25 cellular contexts compared by ENCODE assay signal in genomic region chr3:125013095-125013494, GRCh38. TPM values are rescaled to one million over a fixed set of nuclear protein-coding genes. Genes with fewer than 3 reads are reported as not detected.
DNase-seq lines count a peak whose midpoint lies in the region; ATAC-seq, FAIRE-seq and TF ChIP-seq lines count a peak whose summit lies in the region.
"Had no signal": no experiment of that assay in that cellular context is flagged by ENCODE, and none has a peak within 500 bp of the region (broad histone marks: within the 10 kb centered on the region; RNA-seq: fewer than 3 reads in every experiment).

No MANE protein-coding gene starts in this region.

- H3K36me3 ChIP-seq in PC-9 (ENCODE audit: low read depth) (no peaks in the 10 kb centered on the region), endothelial cell of umbilical vein (ENCODE audit: control insufficient read depth in 2 of 2, extremely low read depth in 1 of 2, insufficient read depth in 2 of 2, low read length in 2 of 2) (peaks cover 19 to 43% of the 10 kb centered on the region in 2 experiments)

- peaks cover 18% of the 10 kb centered on the region for H3K4me1 Mint-ChIP-seq in activated naive CD4-positive, alpha-beta T cell treated with anti-CD3 and anti-CD28 coated beads for 36 hours (ENCODE audit: low read depth)
- peaks cover 60 to 65% of the 10 kb centered on the region in 2 donors for H3K4me1 Mint-ChIP-seq in natural killer cell
- H3K4me1 Mint-ChIP-seq: B cell, CD14-positive monocyte had no signal

- DNase-seq in activated naive CD4-positive, alpha-beta T cell treated with anti-CD3 and anti-CD28 coated beads, Interleukin-2, amount 50 U/mL, for 72 hours (ENCODE audit: low spot score in 2 of 2) = no peak
- DNase-seq in activated naive CD4-positive, alpha-beta T cell treated with anti-CD3 and anti-CD28 coated beads for 36 hours = no peak
- no peak for DNase-seq in PC-9
- DNase-seq in endothelial cell of umbilical vein (ENCODE audit: low read depth, low spot score) = no peak
- no peak for DNase-seq in natural killer cell
- no peak for DNase-seq in stimulated activated CD4-positive, alpha-beta T cell treated with anti-CD3 and anti-CD28 coated beads, Interleukin-4, amount 100 ng/mL, for 1 hour
- no peak for DNase-seq in activated gamma-delta T cell (lab: John Stamatoyannopoulos, UW)
- DNase-seq: DMS53, GF-D8, GOT3, HCEC 1CT, NCI-H1105 treated with DMSO at 0.1 percent for 48 hours, NCI-H2029 treated with DMSO at 0.1 percent for 48 hours, NCI-H2171, NCI-H524 treated with DMSO at 0.1 percent for 48 hours, NCI-H82 had no signal

- FAIRE-seq in endothelial cell of umbilical vein (lab: Jason Lieb, UNC) = no peak
- FAIRE-seq: A204.1, D721Med, GM19239, HTR-8/SVneo had no signal

- H3K9me3 Mint-ChIP-seq in activated naive CD4-positive, alpha-beta T cell treated with anti-CD3 and anti-CD28 coated beads, Interleukin-2, amount 50 U/mL, for 72 hours = no peaks in the 10 kb centered on the region
- no peaks in the 10 kb centered on the region for H3K9me3 Mint-ChIP-seq in activated naive CD4-positive, alpha-beta T cell treated with anti-CD3 and anti-CD28 coated beads for 36 hours
- H3K9me3 Mint-ChIP-seq in natural killer cell = no peaks in the 10 kb centered on the region
- H3K9me3 Mint-ChIP-seq: IgD-negative memory B cell had no signal

- TF ChIP-seq CTCF in PC-9 (conservative IDR thresholded peaks at IDR 0.05) = no peak
- TF ChIP-seq CTCF in endothelial cell of umbilical vein (IDR thresholded peaks at IDR 0.05; ENCODE audit: extremely low read depth in 1 of 2, insufficient read depth in 1 of 2, low read depth in 1 of 2, low read length in 2 of 2) = no peak
- no peak for TF ChIP-seq CTCF in natural killer cell (IDR thresholded peaks at IDR 0.05)

- H2AFZ ChIP-seq in PC-9 = no peak overlapping the region
- H2AFZ ChIP-seq in endothelial cell of umbilical vein (ENCODE audit: low read depth, low read length) = no peak overlapping the region

- no peaks in the 10 kb centered on the region for H4K20me1 ChIP-seq in PC-9 (ENCODE audit: insufficient read depth)
- no peaks in the 10 kb centered on the region for H4K20me1 ChIP-seq in endothelial cell of umbilical vein (replicated peaks; ENCODE audit: control insufficient read depth, extremely low read depth, insufficient read depth, low read length)

- no peaks in the 10 kb centered on the region for H3K9me1 ChIP-seq in endothelial cell of umbilical vein (replicated peaks; ENCODE audit: control insufficient read depth, extremely low read depth, insufficient read depth, low read length)

- intact Hi-C loops in activated naive CD4-positive, alpha-beta T cell treated with anti-CD3 and anti-CD28 coated beads for 36 hours (cut with micrococcal nuclease) = no loop called here
- intact Hi-C loops in PC-9 (cut with micrococcal nuclease; ENCODE audit: unreplicated experiment) (no loop called here), endothelial cell of umbilical vein (cut with micrococcal nuclease) (loop anchor here (5.0 kb wide), 1 partner anchor 39 kb away; no protein-coding TSS in a partner anchor), natural killer cell (cut with micrococcal nuclease) (loop anchor here (10.0 kb wide), 1 partner anchor 362 kb away; the partner anchor contains the start of gene ZNF148)

- no peak overlapping the region for H3K4me3 Mint-ChIP-seq in activated naive CD4-positive, alpha-beta T cell treated with anti-CD3 and anti-CD28 coated beads for 36 hours
- no peak overlapping the region for H3K4me3 Mint-ChIP-seq in natural killer cell
- H3K4me3 Mint-ChIP-seq: B cell, CD14-positive monocyte, IgD-negative memory B cell had no signal

- POLR2A ChIA-PET in PC-9 (lab: Charles Lee; ENCODE audit: unreplicated experiment) = no interaction called here
- POLR2A ChIA-PET in endothelial cell of umbilical vein (lab: Charles Lee) = no interaction called here

- H3K4me2 ChIP-seq in PC-9 (no peak overlapping the region), endothelial cell of umbilical vein (ENCODE audit: insufficient read depth, low read length) (no peak overlapping the region)

- H3K4me3 ChIP-seq in PC-9 (no peak overlapping the region), endothelial cell of umbilical vein (replicated peaks in 1 of 3; ENCODE audit: insufficient read depth in 1 of 3, low read depth in 1 of 3, low read length in 3 of 3) (no peak overlapping the region)

- H3K27ac ChIP-seq in PC-9 = no peak overlapping the region
- H3K27ac ChIP-seq in endothelial cell of umbilical vein (ENCODE audit: insufficient read depth, low read depth, low read length) = no peak overlapping the region

- H3K27me3 ChIP-seq in PC-9 (ENCODE audit: insufficient read depth, low read depth) (no peaks in the 10 kb centered on the region), endothelial cell of umbilical vein (ENCODE audit: control insufficient read depth in 2 of 2, insufficient read depth in 2 of 2, low read length in 2 of 2) (no peaks in the 10 kb centered on the region)

- peaks cover 18 to 23% of the 10 kb centered on the region in 2 donors for H3K36me3 Mint-ChIP-seq in activated naive CD4-positive, alpha-beta T cell treated with anti-CD3 and anti-CD28 coated beads, Interleukin-2, amount 50 U/mL, for 72 hours
- peaks cover 34% of the 10 kb centered on the region for H3K36me3 Mint-ChIP-seq in activated naive CD4-positive, alpha-beta T cell treated with anti-CD3 and anti-CD28 coated beads for 36 hours (ENCODE audit: low read depth)
- peaks cover 7% of the 10 kb centered on the region for H3K36me3 Mint-ChIP-seq in natural killer cell

- ATAC-seq in activated naive CD4-positive, alpha-beta T cell treated with anti-CD3 and anti-CD28 coated beads, Interleukin-2, amount 50 U/mL, for 72 hours = peak; percentile 24 to 41
- ATAC-seq in natural killer cell (no peak), HG02610 (IDR thresholded peaks at IDR 0.05; ENCODE audit: unreplicated experiment) (no peak)
- ATAC-seq: Right ventricle myocardium inferior had no signal

- H3K9me3 ChIP-seq in PC-9 (ENCODE audit: insufficient read depth, low read depth) = no peaks in the 10 kb centered on the region
- H3K9me3 ChIP-seq in endothelial cell of umbilical vein (replicated peaks; ENCODE audit: control insufficient read depth, insufficient read depth, low read length) = no peaks in the 10 kb centered on the region

- TF ChIP-seq POLR2A in endothelial cell of umbilical vein (IDR thresholded peaks at IDR 0.05; ENCODE audit: low read depth, low read length) = no peak

- no peaks in the 10 kb centered on the region for H3K27me3 Mint-ChIP-seq in activated naive CD4-positive, alpha-beta T cell treated with anti-CD3 and anti-CD28 coated beads for 36 hours (ENCODE audit: low read depth)
- no peaks in the 10 kb centered on the region for H3K27me3 Mint-ChIP-seq in natural killer cell (ENCODE audit: low read depth in 2 of 2)
- H3K27me3 Mint-ChIP-seq: B cell, IgD-negative memory B cell had no signal

- peak overlapping the region in 1 of 2 donors; percentile 5 for H3K27ac Mint-ChIP-seq in activated naive CD4-positive, alpha-beta T cell treated with anti-CD3 and anti-CD28 coated beads, Interleukin-2, amount 50 U/mL, for 72 hours
- no peak overlapping the region for H3K27ac Mint-ChIP-seq in activated naive CD4-positive, alpha-beta T cell treated with anti-CD3 and anti-CD28 coated beads for 36 hours
- peak overlapping the region; percentile 3 to 48 for H3K27ac Mint-ChIP-seq in natural killer cell
- H3K27ac Mint-ChIP-seq: B cell, CD14-positive monocyte, IgD-negative memory B cell had no signal

- H3F3A ChIP-seq in PC-9 (ENCODE audit: insufficient read depth, low read depth) = no peaks in the 10 kb centered on the region

- no peaks in the 10 kb centered on the region for H3K79me2 ChIP-seq in PC-9 (ENCODE audit: low read depth)
- H3K79me2 ChIP-seq in endothelial cell of umbilical vein (ENCODE audit: control insufficient read depth, insufficient read depth, low read length) = no peaks in the 10 kb centered on the region

- H3K9me2 ChIP-seq in PC-9 (ENCODE audit: insufficient read depth) = no peaks in the 10 kb centered on the region

- BruUV-seq in PC-9 (replicated peaks; lab: Mats Ljungman, UMichigan) = TSS peak; percentile 9
- TSS peak; percentile 75 for BruUV-seq in endothelial cell of umbilical vein (replicated peaks; lab: Mats Ljungman, UMichigan)

- CTCF ChIA-PET in activated naive CD4-positive, alpha-beta T cell treated with anti-CD3 and anti-CD28 coated beads for 36 hours (lab: Charles Lee) = no interaction called here
- CTCF ChIA-PET in PC-9 (lab: Charles Lee) (no interaction called here), endothelial cell of umbilical vein (lab: Charles Lee) (interaction anchor here (1.0 kb wide), 1 partner anchor 10 kb away, joined by 3 read pairs; no protein-coding TSS in a partner anchor)

- dilution Hi-C loops in endothelial cell of umbilical vein (cut with MboI; ENCODE audit: extremely low pct_ligation_motif_present, low sequenced_read_pairs) = no loop called here

- H3K4me1 ChIP-seq in PC-9 (replicated peaks; ENCODE audit: insufficient read depth) (no peaks in the 10 kb centered on the region), endothelial cell of umbilical vein (ENCODE audit: control insufficient read depth, extremely low read depth, insufficient read depth, low read length) (no peaks in the 10 kb centered on the region)

- no peak overlapping the region for H3K9ac ChIP-seq in endothelial cell of umbilical vein (replicated peaks; ENCODE audit: extremely low read depth, insufficient read depth, low read length)

TF ChIP-seq in endothelial cell of umbilical vein, 7 proteins besides CTCF, POLR2A, EP300 and RAD21 (continues in another document):
- no peak for TF ChIP-seq POLR2AphosphoS5 (IDR thresholded peaks at IDR 0.05; ENCODE audit: insufficient read depth, low read depth, low read length)
- TF ChIP-seq EZH2 (IDR thresholded peaks at IDR 0.05; ENCODE audit: borderline replicate concordance, low read depth, low read length, severe bottlenecking) = no peak
- no peak for TF ChIP-seq JUN (IDR thresholded peaks at IDR 0.05; ENCODE audit: borderline replicate concordance, insufficient read depth, insufficient read length, low read depth)
- no peak for TF ChIP-seq MYC (IDR thresholded peaks at IDR 0.05; ENCODE audit: low read depth, low read length)
- no peak for TF ChIP-seq FOS (IDR thresholded peaks at IDR 0.05; ENCODE audit: borderline replicate concordance, insufficient read depth, low read length)

RNA-seq across cellular contexts. Expression of gene HEG1, which starts 42.7 kb away (rescaled TPM):
- total RNA-seq in activated naive CD4-positive, alpha-beta T cell treated with anti-CD3 and anti-CD28 coated beads, Interleukin-2, amount 50 U/mL, for 72 hours = 10 to 100 TPM in 1 of 2 donors, 1 to 10 TPM in 1; 9.8 to 13.9 TPM
- total RNA-seq in activated naive CD4-positive, alpha-beta T cell treated with anti-CD3 and anti-CD28 coated beads for 36 hours = 1 to 10 TPM; 5.8 TPM
- total RNA-seq in PC-9 (2021) (30.2 and 33.5 TPM in 2 replicates), endothelial cell of umbilical vein (87.0 and 106 TPM in 2 replicates), natural killer cell (10 to 100 TPM; 52.1 to 83.5 (median 68.1) TPM)
- 40.9 and 50.1 TPM in 2 replicates for polyA plus RNA-seq in endothelial cell of umbilical vein
- polyA plus RNA-seq in endothelial cell of umbilical vein (2011; cell fraction: cytosol; rRNA removed) = 40.6 and 42.2 TPM in 2 replicates
- polyA plus RNA-seq in endothelial cell of umbilical vein (2011; cell fraction: nucleus; rRNA removed) = 50.1 and 53.9 TPM in 2 replicates
- polyA plus RNA-seq in endothelial cell of umbilical vein (2012) = 54.3 and 76.5 TPM in 2 replicates
- polyA minus RNA-seq in endothelial cell of umbilical vein = 131 and 134 TPM in 2 replicates
- 39.0 TPM for polyA minus RNA-seq in endothelial cell of umbilical vein (2011; cell fraction: cytosol; rRNA and poly(A)+ RNA removed)
- 47.2 and 83.6 TPM in 2 replicates for polyA minus RNA-seq in endothelial cell of umbilical vein (2011; cell fraction: nucleus; rRNA and poly(A)+ RNA removed)

Comparison
In these comparisons a context has a peak if more than half of its experiments do, and no peak if none do; other contexts are left out.
1. ATAC-seq: peak in activated naive CD4-positive, alpha-beta T cell treated with anti-CD3 and anti-CD28 coated beads, Interleukin-2, amount 50 U/mL, for 72 hours (2 of 2); none in natural killer cell (0 of 3) and HG02610 (single experiment).
2. intact Hi-C loops: an anchor here in endothelial cell of umbilical vein (5.0 kb wide) and natural killer cell (10.0 kb wide); none called in activated naive CD4-positive, alpha-beta T cell treated with anti-CD3 and anti-CD28 coated beads for 36 hours and PC-9.